Comparison of ENCODE assay signal across 24 cellular contexts in the genomic region with DNA sequence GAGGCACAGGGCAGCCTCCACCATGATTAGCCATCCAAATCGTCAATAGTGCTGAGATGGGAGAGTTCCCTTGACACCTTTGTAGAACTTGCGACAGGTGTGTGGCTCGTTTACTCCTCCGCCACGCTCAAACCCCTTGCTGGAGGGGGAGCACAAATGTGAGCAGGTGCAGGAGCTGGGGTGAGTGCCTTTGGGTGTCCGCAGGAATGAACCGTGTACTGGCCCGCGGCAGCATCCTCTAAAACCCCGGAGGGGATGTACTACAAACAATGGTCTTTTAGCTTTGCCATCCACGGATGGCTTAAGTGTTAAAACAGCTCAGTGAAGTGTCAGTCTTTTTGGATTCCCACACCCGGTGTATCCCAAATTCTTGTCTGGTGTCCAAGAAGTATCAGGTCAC. TPM values are rescaled to one million over a fixed set of nuclear protein-coding genes. Genes with fewer than 3 reads are reported as not detected.
DNase-seq lines count a peak whose midpoint lies in the region; ATAC-seq, FAIRE-seq and TF ChIP-seq lines count a peak whose summit lies in the region.
"Had no signal": no experiment of that assay in that cellular context is flagged by ENCODE, and none has a peak within 500 bp of the region (broad histone marks: within the 10 kb centered on the region; RNA-seq: fewer than 3 reads in every experiment).

No MANE protein-coding gene starts in this region.

- H3K27ac Mint-ChIP-seq in activated T-helper 17 cell treated with anti-CD3 and anti-CD28 coated beads, Interleukin-2, amount 50 U/mL, for 72 hours, result no peak overlapping the region
- H3K27ac Mint-ChIP-seq: CD4-positive, alpha-beta T cell had no signal

- FAIRE-seq in HTR-8/SVneo (lab: Jason Lieb, UNC) (peak; percentile 48), kidney (lab: Jason Lieb, UNC) (no peak)
- FAIRE-seq: GM12878, GM19239, H54, HepG2 had no signal

- TF ChIP-seq POLR2A in testis (IDR thresholded peaks at IDR 0.05), result no peak

- intact Hi-C loops in testis (cut with DNase I; ENCODE audit: low total_unique reads), result no loop called here
- intact Hi-C loops in kidney (cut with DNase I), result no loop called here

- H3K36me3 Mint-ChIP-seq in activated T-helper 17 cell treated with anti-CD3 and anti-CD28 coated beads, Interleukin-2, amount 50 U/mL, for 72 hours (ENCODE audit: low read depth), result no peaks in the 10 kb centered on the region
- H3K36me3 Mint-ChIP-seq: IgD-negative memory B cell had no signal

- DNase-seq in NCI-H1105 treated with DMSO at 0.1 percent for 48 hours (lab: John Stamatoyannopoulos, UW), result peak; percentile 28
- no peak for DNase-seq in NCI-H1105 (lab: John Stamatoyannopoulos, UW)
- no peak for DNase-seq in HTR-8/SVneo (ENCODE audit: insufficient read length, low spot score)
- no peak for DNase-seq in testis
- no peak for DNase-seq in kidney
- no peak for DNase-seq in MV-4-11 (lab: John Stamatoyannopoulos, UW)
- DNase-seq: 8988T; CD4-positive, alpha-beta T cell; DMS153; DND-41; EL; GM23248; HCEC 1CT had no signal

- H3K4me3 ChIP-seq in testis (peak overlapping the region; percentile 29 to 48), kidney (ENCODE audit: low read length in 2 of 2) (no peak overlapping the region)
- H3K4me3 ChIP-seq: GM12878, GM23248 had no signal

- ATAC-seq in activated T-helper 17 cell treated with anti-CD3 and anti-CD28 coated beads, Interleukin-2, amount 50 U/mL, for 72 hours (replicated peaks), result no peak
- ATAC-seq: GM12878, HepG2 had no signal

- H3K4me1 ChIP-seq in testis, result no peaks in the 10 kb centered on the region
- no peaks in the 10 kb centered on the region for H3K4me1 ChIP-seq in kidney (ENCODE audit: control insufficient read depth in 1 of 2, insufficient read depth in 1 of 2, low read depth in 1 of 2, low read length in 2 of 2)

- 71 to 78% methylated on average over 12 of the region's 12 CpGs for WGBS in testis, 2 donors

- no peaks in the 10 kb centered on the region for H3K9me3 Mint-ChIP-seq in activated T-helper 17 cell treated with anti-CD3 and anti-CD28 coated beads, Interleukin-2, amount 50 U/mL, for 72 hours
- H3K9me3 Mint-ChIP-seq: IgD-negative memory B cell had no signal

- no peak overlapping the region for H3K4me3 Mint-ChIP-seq in activated T-helper 17 cell treated with anti-CD3 and anti-CD28 coated beads, Interleukin-2, amount 50 U/mL, for 72 hours
- H3K4me3 Mint-ChIP-seq: CD4-positive, alpha-beta T cell had no signal

- no peaks in the 10 kb centered on the region for H3K27me3 Mint-ChIP-seq in activated T-helper 17 cell treated with anti-CD3 and anti-CD28 coated beads, Interleukin-2, amount 50 U/mL, for 72 hours
- H3K27me3 Mint-ChIP-seq: CD4-positive, alpha-beta T cell had no signal

- no peaks in the 10 kb centered on the region for H3K4me1 Mint-ChIP-seq in activated T-helper 17 cell treated with anti-CD3 and anti-CD28 coated beads, Interleukin-2, amount 50 U/mL, for 72 hours

- H3K36me3 ChIP-seq in testis (ENCODE audit: low read depth, missing control alignments) (no peaks in the 10 kb centered on the region), kidney (ENCODE audit: control insufficient read depth in 1 of 2, insufficient read depth in 2 of 2, low read length in 2 of 2) (no peaks in the 10 kb centered on the region)

- H3K27me3 ChIP-seq in testis, result no peaks in the 10 kb centered on the region

- no peak overlapping the region for H3K9ac ChIP-seq in kidney (ENCODE audit: low read length in 2 of 2)
- H3K9ac ChIP-seq: GM23248 had no signal

- H3K27ac ChIP-seq in VCaP (peak overlapping the region; percentile 64), testis (no peak overlapping the region), kidney (ENCODE audit: low read depth in 2 of 2, low read length in 2 of 2) (no peak overlapping the region)
- H3K27ac ChIP-seq: C4-2B, GM23248 had no signal

- TF ChIP-seq CTCF in VCaP (conservative IDR thresholded peaks at IDR 0.05), result no peak
- TF ChIP-seq CTCF in testis (IDR thresholded peaks at IDR 0.05), result no peak
- TF ChIP-seq CTCF in kidney (IDR thresholded peaks at IDR 0.05; ENCODE audit: borderline replicate concordance, extremely low read depth, insufficient read depth), result no peak

- H3K9me3 ChIP-seq in testis (no peaks in the 10 kb centered on the region), kidney (ENCODE audit: control insufficient read depth in 1 of 2, low read length in 2 of 2) (no peaks in the 10 kb centered on the region)

RNA-seq across cellular contexts. Expression of a gene that starts 21.4 kb away (rescaled TPM):
- total RNA-seq in testis (10 to 100 TPM in 1 of 2 donors, 1 to 10 TPM in 1; 8.4 to 11.3 TPM), kidney (0.06 TPM)
- polyA plus RNA-seq in testis (ENCODE audit: insufficient read depth, low read depth, low replicate concordance) (4.1 TPM), kidney (ENCODE audit: insufficient read depth, low read depth, low replicate concordance) (not detected)
- under 1 TPM in 1 of 2 donors, not detected in 1; 0.13 TPM for total RNA-seq in activated T-helper 17 cell treated with anti-CD3 and anti-CD28 coated beads, Interleukin-2, amount 50 U/mL, for 72 hours
- total RNA-seq: A673; CD4-positive, alpha-beta T cell; G401; GM12878; GM23248 had no signal
- polyA plus RNA-seq: AG04450, GM12878, GM23248 had no signal

RNA-seq across cellular contexts. Expression of a gene that starts 58.5 kb away (rescaled TPM):
- total RNA-seq in testis (under 1 TPM; 0.39 to 0.81 TPM), kidney (0.57 TPM)
- polyA plus RNA-seq in testis (ENCODE audit: insufficient read depth, low read depth, low replicate concordance) (0.30 TPM), kidney (ENCODE audit: insufficient read depth, low read depth, low replicate concordance) (0.11 TPM)
- not detected for total RNA-seq in activated T-helper 17 cell treated with anti-CD3 and anti-CD28 coated beads, Interleukin-2, amount 50 U/mL, for 72 hours
- total RNA-seq: A673; CD4-positive, alpha-beta T cell; G401; GM23248 had no signal
- polyA plus RNA-seq: GM12878, GM23248, IgD-negative memory B cell had no signal

Comparison
In these comparisons a context has a peak if more than half of its experiments do, and no peak if none do; other contexts are left out.
1. H3K4me3 ChIP-seq: peak in testis (2 of 2); none in kidney (0 of 2).